8 cellular contexts compared by ENCODE assay signal in the genomic region with DNA sequence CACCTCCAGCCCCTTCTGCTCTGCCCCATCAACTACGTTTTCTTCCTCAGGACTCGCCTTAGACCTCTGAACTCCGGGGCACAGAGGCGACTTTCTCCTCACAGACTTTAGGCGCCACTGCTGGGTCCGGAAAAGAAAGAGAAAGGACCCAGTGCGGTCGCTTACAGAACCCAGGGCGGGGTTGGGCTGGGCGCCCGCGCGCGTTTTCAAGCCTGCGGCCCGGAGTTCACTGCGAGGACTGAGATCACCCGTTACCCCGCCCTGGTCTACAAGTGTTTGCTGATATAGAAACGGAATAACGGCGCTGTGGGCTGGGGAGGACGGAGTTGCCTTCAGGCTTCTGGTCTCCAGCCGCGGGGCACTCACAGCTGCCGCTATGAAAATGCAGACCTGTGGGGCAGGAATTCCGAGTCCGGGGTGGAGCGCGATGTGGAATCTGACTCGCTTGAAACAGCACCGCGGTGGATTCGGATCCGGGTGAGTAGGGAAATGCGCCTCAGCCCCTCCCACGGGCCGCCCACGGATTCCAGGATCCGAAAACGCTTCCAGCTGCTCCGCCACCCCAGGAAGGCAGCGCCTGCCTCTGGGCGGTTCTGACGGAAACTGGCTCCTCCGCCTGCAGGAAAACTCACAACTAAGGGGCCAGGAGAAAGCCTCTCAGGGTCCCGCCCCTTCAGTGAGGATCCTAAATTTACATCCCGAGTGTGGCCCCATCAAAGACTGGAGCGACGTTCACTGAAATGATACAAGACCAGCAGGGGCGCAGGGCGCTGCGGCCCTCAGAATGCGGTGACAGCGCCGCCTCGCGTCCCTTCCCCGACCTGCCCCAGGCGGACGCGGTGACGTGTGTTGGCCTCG. TPM values are rescaled to one million over a fixed set of nuclear protein-coding genes. Genes with fewer than 3 reads are reported as not detected.
DNase-seq lines count a peak whose midpoint lies in the region; ATAC-seq, FAIRE-seq and TF ChIP-seq lines count a peak whose summit lies in the region.

No MANE protein-coding gene starts in this region.

- H3K27ac Mint-ChIP-seq in naive thymus-derived CD4-positive, alpha-beta T cell, result peak overlapping the region; percentile 16 to 96 (median 88)
- peak overlapping the region; percentile 92 for H3K27ac Mint-ChIP-seq in stimulated activated naive B cell treated with anti-CD40 and anti-IgM and Interleukin-4, amounts not matched to agents 10 μg/mL and 1 μg/mL and 100 μg/mL, for 72 hours

- TF ChIP-seq CTCF in Peyer's patch (IDR thresholded peaks at IDR 0.05), result peak; percentile 92 to 98 (median 97)
- peak; percentile 93 to 99 for TF ChIP-seq CTCF in fibroblast of lung (conservative IDR thresholded peaks at IDR 0.05 in 1 of 2, IDR thresholded peaks at IDR 0.05 in 1 of 2; ENCODE audit: low read depth in 1 of 2, low read length in 2 of 2)

- H3K27ac ChIP-seq in Peyer's patch (peak overlapping the region; percentile 79 to 91 (median 89)), fibroblast of lung (ENCODE audit: insufficient read depth, low read length) (peak overlapping the region; percentile 89)
- peak overlapping the region; percentile 69 for H3K27ac ChIP-seq in naive thymus-derived CD4-positive, alpha-beta T cell (ENCODE audit: low read depth, low read length)

- peaks cover 0 to 18% (median 0%) of the 10 kb centered on the region in 5 donors for H3K27me3 Mint-ChIP-seq in naive thymus-derived CD4-positive, alpha-beta T cell
- peaks cover 0 to 22% of the 10 kb centered on the region in 2 donors for H3K27me3 Mint-ChIP-seq in stimulated activated naive B cell treated with anti-CD40 and anti-IgM and Interleukin-4, amounts not matched to agents 10 μg/mL and 1 μg/mL and 100 μg/mL, for 72 hours

- peak; percentile 51 for ATAC-seq in GM21360 (IDR thresholded peaks at IDR 0.05; ENCODE audit: unreplicated experiment)
- peak; percentile 87 for ATAC-seq in naive thymus-derived CD4-positive, alpha-beta T cell
- ATAC-seq in stimulated activated naive B cell treated with anti-CD40 and anti-IgM and Interleukin-4, amounts not matched to agents 10 μg/mL and 1 μg/mL and 100 μg/mL, for 72 hours (replicated peaks), result peak; percentile 84 to 85

- intact Hi-C loops in naive thymus-derived CD4-positive, alpha-beta T cell (cut with micrococcal nuclease), result loop anchor here (1.0 to 5.0 kb wide), 11 partner anchors 14 to 175 kb away; partner anchors contain the start of gene GABBR1 (in 1 of the 2)

- peaks cover 0 to 2% (median 0%) of the 10 kb centered on the region in 11 donors for H3K9me3 Mint-ChIP-seq in naive thymus-derived CD4-positive, alpha-beta T cell
- no peaks in the 10 kb centered on the region for H3K9me3 Mint-ChIP-seq in stimulated activated naive B cell treated with anti-CD40 and anti-IgM and Interleukin-4, amounts not matched to agents 10 μg/mL and 1 μg/mL and 100 μg/mL, for 72 hours

- POLR2A ChIA-PET in naive thymus-derived CD4-positive, alpha-beta T cell (lab: Charles Lee), result interaction anchor here (0.6 to 5.5 kb wide), 5 partner anchors 16 to 47 kb away, joined by 3 to 26 read pairs (median 4); no protein-coding TSS in a partner anchor

- DNase-seq in Caki2 (ENCODE audit: low read depth), result peak; percentile 97
- DNase-seq in HTR-8/SVneo (ENCODE audit: insufficient read length, low spot score), result peak; percentile 84
- peak; percentile 90 to 96 (median 91) for DNase-seq in Peyer's patch
- DNase-seq in activated T-helper 1 cell treated with anti-CD3 and anti-CD28 coated beads, Interleukin-2, amount 50 U/mL, for 16 hours (ENCODE audit: low read depth in 1 of 2, low spot score in 1 of 2), result peak; percentile 71 to 75
- peak; percentile 77 to 83 for DNase-seq in fibroblast of lung (ENCODE audit: low read depth in 2 of 2)
- peak; percentile 69 to 86 (median 77) for DNase-seq in naive thymus-derived CD4-positive, alpha-beta T cell
- peak; percentile 77 for DNase-seq in stimulated activated naive B cell treated with anti-CD40 and anti-IgM and Interleukin-4, amounts not matched to agents 10 μg/mL and 1 μg/mL and 100 μg/mL, for 72 hours

- peak overlapping the region; percentile 86 for H2AFZ ChIP-seq in fibroblast of lung (ENCODE audit: low read length)

- H3K9me3 ChIP-seq in Peyer's patch, result no peaks in the 10 kb centered on the region
- no peaks in the 10 kb centered on the region for H3K9me3 ChIP-seq in fibroblast of lung (ENCODE audit: control insufficient read depth, insufficient read depth, low read depth, low read length)
- H3K9me3 ChIP-seq in naive thymus-derived CD4-positive, alpha-beta T cell (ENCODE audit: control insufficient read depth in 2 of 3, low read length in 3 of 3), result no peaks in the 10 kb centered on the region

- peaks cover 24 to 54% (median 48%) of the 10 kb centered on the region in 7 donors for H3K4me1 Mint-ChIP-seq in naive thymus-derived CD4-positive, alpha-beta T cell
- peaks cover 23 to 40% of the 10 kb centered on the region in 2 donors for H3K4me1 Mint-ChIP-seq in stimulated activated naive B cell treated with anti-CD40 and anti-IgM and Interleukin-4, amounts not matched to agents 10 μg/mL and 1 μg/mL and 100 μg/mL, for 72 hours

- H3K4me2 ChIP-seq in fibroblast of lung (ENCODE audit: extremely low read depth, insufficient read depth, low read length), result peak overlapping the region; percentile 87

- H3K4me3 ChIP-seq in Peyer's patch, result peak overlapping the region; percentile 64 to 73 (median 67)
- H3K4me3 ChIP-seq in fibroblast of lung (replicated peaks in 1 of 4; ENCODE audit: control extremely low read depth in 1 of 4, insufficient read depth in 1 of 4, low read depth in 3 of 4, low read length in 4 of 4), result peak overlapping the region; percentile 72 to 81 (median 79)
- peak overlapping the region; percentile 99 for H3K4me3 ChIP-seq in naive thymus-derived CD4-positive, alpha-beta T cell (ENCODE audit: low read length)

- H3K36me3 ChIP-seq in Peyer's patch (no peaks in the 10 kb centered on the region), fibroblast of lung (ENCODE audit: control insufficient read depth, insufficient read depth, low read length) (no peaks in the 10 kb centered on the region)
- no peaks in the 10 kb centered on the region for H3K36me3 ChIP-seq in naive thymus-derived CD4-positive, alpha-beta T cell (ENCODE audit: control insufficient read depth in 2 of 3, insufficient read depth in 3 of 3, low read length in 3 of 3)

- H3K9ac ChIP-seq in fibroblast of lung (ENCODE audit: insufficient read depth, low read length), result peak overlapping the region; percentile 71

- H4K20me1 ChIP-seq in fibroblast of lung (ENCODE audit: control insufficient read depth, extremely low read depth, insufficient read depth, low read length), result no peaks in the 10 kb centered on the region

- in situ Hi-C loops in Caki2 (cut with HindIII; ENCODE audit: low pct_unique_long_range_greater_than_20kb, low sequenced_read_pairs), result no loop called here

- H3K4me1 ChIP-seq in Peyer's patch, result peaks cover 0 to 22% (median 7%) of the 10 kb centered on the region in 4 donors
- H3K4me1 ChIP-seq in fibroblast of lung (ENCODE audit: control insufficient read depth, extremely low read depth, insufficient read depth, low read length), result peaks cover 5% of the 10 kb centered on the region
- H3K4me1 ChIP-seq in naive thymus-derived CD4-positive, alpha-beta T cell (ENCODE audit: control insufficient read depth in 2 of 2, insufficient read depth in 2 of 2, low read length in 2 of 2), result peaks cover 10 to 16% of the 10 kb centered on the region in 2 donors

- peak in 1 of 2 donors; percentile 13 for TF ChIP-seq POLR2A in Peyer's patch (IDR thresholded peaks at IDR 0.05)

- peak; percentile 95 for FAIRE-seq in HTR-8/SVneo (lab: Jason Lieb, UNC)

- H3K36me3 Mint-ChIP-seq in naive thymus-derived CD4-positive, alpha-beta T cell, result peaks cover 0 to 5% (median 5%) of the 10 kb centered on the region in 5 donors
- no peaks in the 10 kb centered on the region for H3K36me3 Mint-ChIP-seq in stimulated activated naive B cell treated with anti-CD40 and anti-IgM and Interleukin-4, amounts not matched to agents 10 μg/mL and 1 μg/mL and 100 μg/mL, for 72 hours

- CTCF ChIA-PET in naive thymus-derived CD4-positive, alpha-beta T cell (lab: Charles Lee), result interaction anchor here (0.6 to 7.7 kb wide), 9 partner anchors 15 to 111 kb away, joined by 3 to 107 read pairs (median 5); no protein-coding TSS in a partner anchor

- peak overlapping the region; percentile 85 to 97 (median 93) for H3K4me3 Mint-ChIP-seq in naive thymus-derived CD4-positive, alpha-beta T cell
- peak overlapping the region; percentile 93 to 95 for H3K4me3 Mint-ChIP-seq in stimulated activated naive B cell treated with anti-CD40 and anti-IgM and Interleukin-4, amounts not matched to agents 10 μg/mL and 1 μg/mL and 100 μg/mL, for 72 hours

- H3K79me2 ChIP-seq in fibroblast of lung (ENCODE audit: control insufficient read depth, insufficient read depth, low read length), result peaks cover 5% of the 10 kb centered on the region

- H3K27me3 ChIP-seq in Peyer's patch, result no peaks in the 10 kb centered on the region
- no peaks in the 10 kb centered on the region for H3K27me3 ChIP-seq in fibroblast of lung (ENCODE audit: control insufficient read depth, insufficient read depth, low read length)
- no peaks in the 10 kb centered on the region for H3K27me3 ChIP-seq in naive thymus-derived CD4-positive, alpha-beta T cell (ENCODE audit: control insufficient read depth in 2 of 2, insufficient read depth in 2 of 2, low read length in 2 of 2)

RNA-seq across cellular contexts. Expression of gene HLA-F, which starts 29.4 kb away (rescaled TPM):
- 50.6 and 59.2 TPM in 2 replicates for total RNA-seq in Caki2 (2014; rRNA removed; shearing (Covaris generic); ENCODE audit: low replicate concordance)
- 100 to 1,000 TPM; 213 to 359 (median 299) TPM for total RNA-seq in Peyer's patch
- total RNA-seq in fibroblast of lung, result 4.6 and 5.4 TPM in 2 replicates
- polyA plus RNA-seq in fibroblast of lung, result 1.5 and 18.7 TPM in 2 replicates
- 2.1 and 27.6 TPM in 2 replicates for polyA plus RNA-seq in fibroblast of lung (2012)
- polyA minus RNA-seq in fibroblast of lung (ENCODE audit: low replicate concordance), result 1.4 and 39.4 TPM in 2 replicates
- 100 to 1,000 TPM; 502 to 678 (median 522) TPM for total RNA-seq in naive thymus-derived CD4-positive, alpha-beta T cell
- 100 to 1,000 TPM; 348 to 498 TPM for polyA plus RNA-seq in naive thymus-derived CD4-positive, alpha-beta T cell

Comparison
In these comparisons a context has a peak if more than half of its experiments do, and no peak if none do; other contexts are left out.
1. Peak in every context shown above with its lines: DNase-seq, ATAC-seq, H3K4me3 ChIP-seq and H3K27ac ChIP-seq.